18 cellular contexts compared by ENCODE assay signal in the genomic region with DNA sequence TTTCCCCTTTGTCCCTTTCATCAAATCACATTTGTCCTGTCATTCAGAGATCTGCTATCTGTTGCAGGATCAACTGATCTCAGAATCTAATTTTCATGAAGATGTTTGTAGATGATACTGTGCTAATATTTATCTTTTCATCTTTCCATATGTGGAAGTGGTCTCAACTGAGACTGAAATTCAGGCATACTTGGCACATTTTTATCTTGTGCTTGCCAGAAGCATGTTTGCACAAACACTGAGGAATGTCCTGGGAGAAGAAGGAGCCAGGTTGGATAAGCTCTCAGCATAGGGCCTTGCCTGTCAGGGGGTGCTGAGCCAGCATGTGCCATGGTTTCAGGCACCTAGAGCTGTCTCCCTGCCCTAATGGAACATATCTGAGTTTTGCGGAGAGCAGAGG. TPM values are rescaled to one million over a fixed set of nuclear protein-coding genes. Genes with fewer than 3 reads are reported as not detected.
DNase-seq lines count a peak whose midpoint lies in the region; ATAC-seq and TF ChIP-seq lines count a peak whose summit lies in the region.
"Had no signal": no experiment of that assay in that cellular context is flagged by ENCODE, and none has a peak within 500 bp of the region (broad histone marks: within the 10 kb centered on the region; RNA-seq: fewer than 3 reads in every experiment).

No MANE protein-coding gene starts in this region.

- TF ChIP-seq POLR2A in breast epithelium (IDR thresholded peaks at IDR 0.05), result no peak

- no peak for TF ChIP-seq CTCF in MCF 10A (IDR thresholded peaks at IDR 0.05; ENCODE audit: unreplicated experiment)
- TF ChIP-seq CTCF in breast epithelium (IDR thresholded peaks at IDR 0.05), result no peak
- TF ChIP-seq CTCF in brain (conservative IDR thresholded peaks at IDR 0.05), result no peak

- CTCF ChIA-PET in MCF 10A (lab: Yijun Ruan, JAX), result interaction anchor here (0.5 to 2.1 kb wide), 5 partner anchors 14 to 1456 kb away, joined by 3 to 5 read pairs (median 3); no protein-coding TSS in a partner anchor

- H3K27me3 ChIP-seq in breast epithelium (no peaks in the 10 kb centered on the region), aorta (ENCODE audit: control insufficient read depth in 1 of 2, insufficient read depth in 2 of 2, low read length in 1 of 2) (no peaks in the 10 kb centered on the region)

- H3K36me3 Mint-ChIP-seq in MCF 10A (ENCODE audit: insufficient read depth, unreplicated experiment) (no peaks in the 10 kb centered on the region), brain (peaks cover 7% of the 10 kb centered on the region)
- no peaks in the 10 kb centered on the region for H3K36me3 Mint-ChIP-seq in stimulated activated effector memory CD8-positive, alpha-beta T cell treated with anti-CD3 and anti-CD28 coated beads, Interleukin-12 subunit alpha, Interleukin-12 subunit beta, amount 100 ng/mL, for 72 hours

- H3K4me3 Mint-ChIP-seq in MCF 10A (ENCODE audit: unreplicated experiment) (no peak overlapping the region), brain (no peak overlapping the region)
- H3K4me3 Mint-ChIP-seq in stimulated activated effector memory CD8-positive, alpha-beta T cell treated with anti-CD3 and anti-CD28 coated beads, Interleukin-12 subunit alpha, Interleukin-12 subunit beta, amount 100 ng/mL, for 72 hours, result no peak overlapping the region
- H3K4me3 Mint-ChIP-seq: activated CD8-positive, alpha-beta T cell treated with anti-CD3 and anti-CD28 coated beads, Interleukin-2, amount 10 ng/mL, durations not matched to agents 7 days and 5 days; CD4-positive, alpha-beta T cell; type B pancreatic cell had no signal

- peak; percentile 22 for ATAC-seq in aorta (ENCODE audit: low FRiP score)
- ATAC-seq in HG02763 (IDR thresholded peaks at IDR 0.05; ENCODE audit: unreplicated experiment), result no peak
- no peak for ATAC-seq in stimulated activated effector memory CD8-positive, alpha-beta T cell treated with anti-CD3 and anti-CD28 coated beads, Interleukin-12 subunit alpha, Interleukin-12 subunit beta, amount 100 ng/mL, for 72 hours
- ATAC-seq: activated CD8-positive, alpha-beta T cell treated with anti-CD3 and anti-CD28 coated beads, Interleukin-2, amount 10 ng/mL, durations not matched to agents 7 days and 5 days had no signal

- DNase-seq in MCF 10A (ENCODE audit: unreplicated experiment) (no peak), breast epithelium (ENCODE audit: low spot score in 2 of 2) (no peak), iris pigment epithelial cell (ENCODE audit: low read depth) (peak; percentile 69), aorta (no peak)
- no peak for DNase-seq in stimulated activated effector memory CD8-positive, alpha-beta T cell treated with anti-CD3 and anti-CD28 coated beads, Interleukin-12 subunit alpha, Interleukin-12 subunit beta, amount 100 ng/mL, for 72 hours (ENCODE audit: low spot score in 2 of 2)
- no peak for DNase-seq in activated CD4-positive, alpha-beta T cell treated with anti-CD3 and anti-CD28 coated beads for 48 hours
- DNase-seq: activated CD8-positive, alpha-beta T cell treated with anti-CD3 and anti-CD28 coated beads, Interleukin-2, amount 10 ng/mL, durations not matched to agents 7 days and 5 days; activated effector memory CD4-positive, alpha-beta T cell treated with Interleukin-2 at 50 U/mL for 16 hours; anterior cingulate cortex; CD4-positive, alpha-beta T cell; effector CD4-positive, alpha-beta T cell; foreskin melanocyte; NCI-H526 treated with DMSO at 0.1 percent for 48 hours had no signal

- H3K27ac Mint-ChIP-seq in MCF 10A (ENCODE audit: low read depth, unreplicated experiment), result peak overlapping the region; percentile 52
- peak overlapping the region in 3 of 5 experiments; percentile 65 to 69 (median 66) for H3K27ac Mint-ChIP-seq in brain
- H3K27ac Mint-ChIP-seq in stimulated activated effector memory CD8-positive, alpha-beta T cell treated with anti-CD3 and anti-CD28 coated beads, Interleukin-12 subunit alpha, Interleukin-12 subunit beta, amount 100 ng/mL, for 72 hours, result no peak overlapping the region
- H3K27ac Mint-ChIP-seq: activated CD8-positive, alpha-beta T cell treated with anti-CD3 and anti-CD28 coated beads, Interleukin-2, amount 10 ng/mL, durations not matched to agents 7 days and 5 days; CD4-positive, alpha-beta T cell; type B pancreatic cell had no signal

- H3K9me3 ChIP-seq in breast epithelium (no peaks in the 10 kb centered on the region), aorta (ENCODE audit: control insufficient read depth, low read length) (no peaks in the 10 kb centered on the region)
- H3K9me3 ChIP-seq: neutrophil had no signal

- intact Hi-C loops in MCF 10A (cut with micrococcal nuclease) (no loop called here), breast epithelium (cut with DNase I; ENCODE audit: low total_unique reads) (no loop called here), aorta (cut with DNase I) (no loop called here)

- H3K4me3 ChIP-seq in breast epithelium, result no peak overlapping the region
- H3K4me3 ChIP-seq in aorta (ENCODE audit: low read length in 2 of 2), result no peak overlapping the region
- H3K4me3 ChIP-seq: skin epidermis had no signal

- H3K36me3 ChIP-seq in breast epithelium (no peaks in the 10 kb centered on the region), aorta (ENCODE audit: control insufficient read depth in 1 of 2, insufficient read depth in 2 of 2, low read length in 1 of 2) (no peaks in the 10 kb centered on the region)
- H3K36me3 ChIP-seq: neutrophil had no signal

- no peak overlapping the region for H3K27ac ChIP-seq in breast epithelium
- H3K27ac ChIP-seq in aorta (ENCODE audit: low read depth in 1 of 2, low read length in 2 of 2), result no peak overlapping the region
- H3K27ac ChIP-seq: neutrophil, skin epidermis had no signal

- POLR2A ChIA-PET in MCF 10A (lab: Yijun Ruan, JAX), result interaction anchor here (0.6 kb wide), 1 partner anchor 373 kb away, joined by 3 read pairs; no protein-coding TSS in a partner anchor

- H3K4me1 ChIP-seq in breast epithelium, result no peaks in the 10 kb centered on the region
- H3K4me1 ChIP-seq in aorta (ENCODE audit: control insufficient read depth in 1 of 2, insufficient read depth in 2 of 2, low read length in 2 of 2), result peaks cover 0 to 2% of the 10 kb centered on the region in 2 donors

- BruUV-seq in MCF 10A (replicated peaks; lab: Mats Ljungman, UMichigan), result no TSS peak

- H3K9me3 Mint-ChIP-seq in MCF 10A (ENCODE audit: unreplicated experiment) (peaks cover 8% of the 10 kb centered on the region), brain (peaks cover 0 to 14% (median 6%) of the 10 kb centered on the region in 5 experiments)
- H3K9me3 Mint-ChIP-seq in stimulated activated effector memory CD8-positive, alpha-beta T cell treated with anti-CD3 and anti-CD28 coated beads, Interleukin-12 subunit alpha, Interleukin-12 subunit beta, amount 100 ng/mL, for 72 hours, result no peaks in the 10 kb centered on the region
- H3K9me3 Mint-ChIP-seq: CD4-positive, alpha-beta T cell had no signal

- no peaks in the 10 kb centered on the region for H3K27me3 Mint-ChIP-seq in MCF 10A (ENCODE audit: insufficient read depth, unreplicated experiment)
- H3K27me3 Mint-ChIP-seq in brain, result no peaks in the 10 kb centered on the region
- H3K27me3 Mint-ChIP-seq: type B pancreatic cell had no signal

- H3K4me1 Mint-ChIP-seq in MCF 10A (ENCODE audit: insufficient read depth, unreplicated experiment) (peaks cover 20% of the 10 kb centered on the region), brain (peaks cover 46% of the 10 kb centered on the region)
- H3K4me1 Mint-ChIP-seq in stimulated activated effector memory CD8-positive, alpha-beta T cell treated with anti-CD3 and anti-CD28 coated beads, Interleukin-12 subunit alpha, Interleukin-12 subunit beta, amount 100 ng/mL, for 72 hours, result no peaks in the 10 kb centered on the region

- 12 to 20% methylated on average over 1 of the region's 1 CpG for WGBS in aorta, 2 donors

RNA-seq across cellular contexts. Expression of a gene that starts 24.5 kb away (rescaled TPM):
- 151 and 156 TPM in 2 replicates for total RNA-seq in MCF 10A (2022)
- 100 to 1,000 TPM in 2 of 3 donors, 10 to 100 TPM in 1; 84.2 to 111 (median 109) TPM for total RNA-seq in breast epithelium
- polyA plus RNA-seq in brain (ENCODE audit: insufficient read depth, low read depth, low replicate concordance), result 45.5 TPM
- total RNA-seq in aorta, result 10 to 100 TPM; 67.3 to 82.8 TPM
- 100 to 1,000 TPM in 1 of 2 donors, 10 to 100 TPM in 1; 87.9 to 128 TPM for polyA plus RNA-seq in aorta
